In genomic region chr22:21442646-21443045, GRCh38 we compare ENCODE assay signal across 1 cellular context. TPM values are rescaled to one million over a fixed set of nuclear protein-coding genes. Genes with fewer than 3 reads are reported as not detected.
"Had no signal": no experiment of that assay in that cellular context is flagged by ENCODE, and none has a peak within 500 bp of the region (broad histone marks: within the 10 kb centered on the region; RNA-seq: fewer than 3 reads in every experiment).

No MANE protein-coding gene starts in this region.

RNA-seq across cellular contexts. Expression of gene RIMBP3B, which starts 59.1 kb away (rescaled TPM):
- total RNA-seq: tibial nerve had no signal
